Comparison of ENCODE assay signal across 17 cellular contexts in the genomic region with DNA sequence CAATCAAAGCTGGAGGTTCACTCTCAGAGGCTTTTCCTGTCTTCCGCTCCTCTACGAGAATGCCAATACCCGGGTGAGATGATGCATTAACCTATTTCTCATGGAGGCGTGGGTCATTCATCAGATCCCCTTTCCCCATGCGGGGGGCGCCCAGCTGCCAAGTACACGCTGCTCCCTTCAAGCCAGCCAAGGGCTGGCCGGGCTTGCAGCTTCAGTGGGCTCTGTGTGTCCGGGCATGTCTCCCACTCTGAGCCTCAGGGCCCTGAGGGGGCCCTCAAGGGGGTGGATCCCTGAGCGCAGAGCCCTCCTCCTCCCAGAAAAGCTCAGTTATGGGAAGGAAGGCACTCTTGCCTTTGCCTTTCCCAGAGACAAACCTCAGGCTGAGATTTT.
"Had no signal": no experiment of that assay in that cellular context is flagged by ENCODE, and none has a peak within 500 bp of the region (broad histone marks: within the 10 kb centered on the region; RNA-seq: fewer than 3 reads in every experiment).

No MANE protein-coding gene starts in this region.

- H3K27me3 Mint-ChIP-seq: activated T-helper 17 cell treated with anti-CD3 and anti-CD28 coated beads, Interleukin-2, amount 50 U/mL, for 72 hours; stimulated activated naive CD8-positive, alpha-beta T cell treated with anti-CD3 and anti-CD28 coated beads, Interleukin-15, Interleukin-2, amounts not matched to agents 100 ng/mL and 50 ng/mL, for 24 hours had no signal

- H3K27ac ChIP-seq: breast epithelium, coronary artery, heart right ventricle, left ventricle myocardium inferior, pancreas, suprapubic skin, transverse colon had no signal

- H3K4me1 ChIP-seq: breast epithelium, pancreas, transverse colon had no signal

- H3K36me3 ChIP-seq: breast epithelium, heart right ventricle, left ventricle myocardium inferior, pancreas, suprapubic skin, transverse colon had no signal

- H3K36me3 Mint-ChIP-seq: activated naive CD4-positive, alpha-beta T cell treated with anti-CD3 and anti-CD28 coated beads, Interleukin-2, amount 50 U/mL, for 72 hours; memory B cell had no signal

- H3K9me3 Mint-ChIP-seq: activated T-helper 17 cell treated with anti-CD3 and anti-CD28 coated beads, Interleukin-2, amount 50 U/mL, for 72 hours; memory B cell; stimulated activated naive CD8-positive, alpha-beta T cell treated with anti-CD3 and anti-CD28 coated beads, Interleukin-15, Interleukin-2, amounts not matched to agents 100 ng/mL and 50 ng/mL, for 24 hours had no signal

- H3K9me3 ChIP-seq: pancreas, suprapubic skin had no signal

- H3K27ac Mint-ChIP-seq: activated naive CD4-positive, alpha-beta T cell treated with anti-CD3 and anti-CD28 coated beads, Interleukin-2, amount 50 U/mL, for 72 hours; activated T-helper 17 cell treated with anti-CD3 and anti-CD28 coated beads, Interleukin-2, amount 50 U/mL, for 72 hours; memory B cell; stimulated activated naive CD8-positive, alpha-beta T cell treated with anti-CD3 and anti-CD28 coated beads, Interleukin-15, Interleukin-2, amounts not matched to agents 100 ng/mL and 50 ng/mL, for 24 hours; WTC11 had no signal

- H3K4me3 Mint-ChIP-seq: activated T-helper 17 cell treated with anti-CD3 and anti-CD28 coated beads, Interleukin-2, amount 50 U/mL, for 72 hours; memory B cell; nephron; stimulated activated naive CD8-positive, alpha-beta T cell treated with anti-CD3 and anti-CD28 coated beads, Interleukin-15, Interleukin-2, amounts not matched to agents 100 ng/mL and 50 ng/mL, for 24 hours; WTC11 had no signal

- DNase-seq: activated T-cell treated with anti-CD3 and anti-CD28 coated beads, Interleukin-2, amount 50 U/mL, for 1 hour; cerebellar nuclear complex; heart right ventricle; left ventricle myocardium inferior; pancreas; stimulated activated CD4-positive, alpha-beta T cell treated with anti-CD3 and anti-CD28 coated beads, Interleukin-4, amount 100 ng/mL, for 4 hours; T-helper 9 cell; transverse colon had no signal

- H3K4me1 Mint-ChIP-seq: activated T-helper 17 cell treated with anti-CD3 and anti-CD28 coated beads, Interleukin-2, amount 50 U/mL, for 72 hours had no signal

- H3K4me3 ChIP-seq: breast epithelium, coronary artery, heart right ventricle, left ventricle myocardium inferior, pancreas, suprapubic skin, transverse colon had no signal

- H3K27me3 ChIP-seq: breast epithelium, heart right ventricle, pancreas, suprapubic skin, transverse colon had no signal
